In genomic region chr5:124178050-124178449, GRCh38 we compare ENCODE assay signal across 35 cellular contexts.
"Had no signal": no experiment of that assay in that cellular context is flagged by ENCODE, and none has a peak within 500 bp of the region (broad histone marks: within the 10 kb centered on the region; RNA-seq: fewer than 3 reads in every experiment).

No MANE protein-coding gene starts in this region.

- DNase-seq: Karpas-422, Kasumi-1, MG63, MM.1S, MV-4-11, NCI-H1048, NCI-H1092, NCI-H1092 treated with DMSO at 0.1 percent for 48 hours, NCI-H1105, NCI-H1105 treated with DMSO at 0.1 percent for 48 hours, NCI-H1417, NCI-H1417 treated with DMSO at 0.1 percent for 48 hours, NCI-H1436, NCI-H1436 treated with DMSO at 0.1 percent for 48 hours, NCI-H146, NCI-H1694, NCI-H1694 treated with DMSO at 0.1 percent for 48 hours, NCI-H187, NCI-H187 treated with DMSO at 0.1 percent for 48 hours, NCI-H1930, NCI-H2029, NCI-H2029 treated with DMSO at 0.1 percent for 48 hours, NCI-H2081, NCI-H2081 treated with DMSO at 0.1 percent for 48 hours, NCI-H2107, NCI-H2171, NCI-H2171 treated with DMSO at 0.1 percent for 48 hours, NCI-H2227 treated with DMSO at 0.1 percent for 48 hours, NCI-H226, NCI-H345, NCI-H446, NCI-H446 treated with DMSO at 0.1 percent for 48 hours, NCI-H510A, NCI-H510A treated with DMSO at 0.1 percent for 48 hours, NCI-H524 had no signal

- H3K36me3 ChIP-seq: MG63 had no signal

- H3K4me3 ChIP-seq: MG63 had no signal

- H3K27me3 ChIP-seq: MG63 had no signal
